Comparison of ENCODE assay signal across 22 cellular contexts in the genomic region with DNA sequence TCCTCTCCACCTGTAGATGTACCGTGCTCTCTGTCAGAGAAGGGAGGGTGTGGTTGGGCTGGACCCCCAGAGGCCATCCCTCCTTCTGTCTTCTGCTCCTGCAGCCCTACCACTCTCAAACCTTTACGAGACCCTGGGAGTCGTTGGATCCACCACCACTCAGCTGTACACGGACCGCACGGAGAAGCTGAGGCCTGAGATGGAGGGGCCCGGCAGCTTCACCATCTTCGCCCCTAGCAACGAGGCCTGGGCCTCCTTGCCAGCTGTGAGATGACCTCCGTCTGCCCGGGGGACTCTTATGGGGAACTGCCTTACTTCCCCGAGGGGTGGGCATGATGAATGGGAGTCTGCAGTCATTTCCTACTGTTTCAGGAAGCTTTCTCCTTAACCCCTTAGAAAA. TPM values are rescaled to one million over a fixed set of nuclear protein-coding genes. Genes with fewer than 3 reads are reported as not detected.
DNase-seq lines count a peak whose midpoint lies in the region; ATAC-seq, FAIRE-seq and TF ChIP-seq lines count a peak whose summit lies in the region.
"Had no signal": no experiment of that assay in that cellular context is flagged by ENCODE, and none has a peak within 500 bp of the region (broad histone marks: within the 10 kb centered on the region; RNA-seq: fewer than 3 reads in every experiment).

No MANE protein-coding gene starts in this region.

- H3K27me3 ChIP-seq in GM23248 (replicated peaks; ENCODE audit: insufficient read depth), result no peaks in the 10 kb centered on the region
- no peaks in the 10 kb centered on the region for H3K27me3 ChIP-seq in astrocyte (ENCODE audit: insufficient read depth, low read length)
- H3K27me3 ChIP-seq in upper lobe of right lung, result no peaks in the 10 kb centered on the region
- H3K27me3 ChIP-seq in Peyer's patch, result no peaks in the 10 kb centered on the region

- peaks cover 100% of the 10 kb centered on the region for H3F3A ChIP-seq in GM23248 (ENCODE audit: insufficient read depth)

- no peaks in the 10 kb centered on the region for H3K9me3 Mint-ChIP-seq in astrocyte (ENCODE audit: unreplicated experiment)
- H3K9me3 Mint-ChIP-seq: CD4-positive, CD25-positive, alpha-beta regulatory T cell; IgD-negative memory B cell had no signal

- intact Hi-C loops in posterior vena cava (cut with DNase I), result loop anchor here in 1 of 2 donors (5.0 to 10.0 kb wide), 2 partner anchors 1201 to 1949 kb away; a partner anchor contains a TSS
- intact Hi-C loops in upper lobe of right lung (cut with DNase I), result no loop called here

- H3K9me2 ChIP-seq in GM23248 (ENCODE audit: insufficient read depth), result no peaks in the 10 kb centered on the region

- H3K4me1 Mint-ChIP-seq in astrocyte (ENCODE audit: low read depth, unreplicated experiment), result peaks cover 23% of the 10 kb centered on the region

- no peak for DNase-seq in GM23248
- DNase-seq in astrocyte (ENCODE audit: low read depth), result no peak
- DNase-seq in posterior vena cava (ENCODE audit: low spot score), result peak; percentile 67
- DNase-seq in upper lobe of right lung, result peak; percentile 40
- DNase-seq in Peyer's patch, result no peak
- DNase-seq in GM10266 (ENCODE audit: extremely low spot score), result no peak
- DNase-seq: CD4-positive, CD25-positive, alpha-beta regulatory T cell; GOT3; MM.1S; NCI-H2029; NCI-H446 treated with DMSO at 0.1 percent for 48 hours; NCI-H526; NCI-H82; NK-92 treated with Interleukin-12 subunit alpha and Interleukin-12 subunit beta, amount 100 ng/mL, for 24 hours; PC-9; RPMI8226; SHP77 treated with DMSO at 0.1 percent for 48 hours had no signal

- H3K4me3 ChIP-seq in GM23248 (no peak overlapping the region), astrocyte (ENCODE audit: insufficient read depth, low read depth, low read length) (no peak overlapping the region), upper lobe of right lung (no peak overlapping the region), Peyer's patch (no peak overlapping the region)
- H3K4me3 ChIP-seq: HAP-1, PC-9 had no signal

- 89 to 91% methylated on average over 12 of the region's 12 CpGs for WGBS in GM23248 (ENCODE audit: low coverage in 1 of 2, low lambda C conversion rate in 2 of 2, missing lambda C conversion rate in 2 of 2), 2 experiments

- H3K36me3 Mint-ChIP-seq in astrocyte (ENCODE audit: low read depth, unreplicated experiment), result peaks cover 48% of the 10 kb centered on the region
- H3K36me3 Mint-ChIP-seq: CD4-positive, CD25-positive, alpha-beta regulatory T cell had no signal

- H3K4me3 Mint-ChIP-seq in astrocyte (ENCODE audit: unreplicated experiment), result no peak overlapping the region
- H3K4me3 Mint-ChIP-seq: CD4-positive, CD25-positive, alpha-beta regulatory T cell; IgD-negative memory B cell had no signal

- peaks cover 27% of the 10 kb centered on the region; the same call in 1 of the 2 replicates for H3K79me2 ChIP-seq in GM23248 (ENCODE audit: insufficient read depth)
- H3K79me2 ChIP-seq in astrocyte (ENCODE audit: insufficient read depth, low read length), result peaks cover 28% of the 10 kb centered on the region

- TF ChIP-seq POLR2A in Peyer's patch (IDR thresholded peaks at IDR 0.05), result no peak

- in situ Hi-C loops in GM23248 (cut with MboI), result no loop called here

- H4K20me1 ChIP-seq in GM23248 (ENCODE audit: insufficient read depth) (no peaks in the 10 kb centered on the region), astrocyte (ENCODE audit: insufficient read depth, low read length) (peaks cover 54% of the 10 kb centered on the region)

- no peak overlapping the region for H3K27ac Mint-ChIP-seq in astrocyte (ENCODE audit: unreplicated experiment)
- H3K27ac Mint-ChIP-seq: IgD-negative memory B cell had no signal

- H3K4me1 ChIP-seq in GM23248 (ENCODE audit: insufficient read depth) (peaks cover 13% of the 10 kb centered on the region; the same call in 1 of the 2 replicates), astrocyte (ENCODE audit: insufficient read depth, low read length) (peaks cover 48% of the 10 kb centered on the region), upper lobe of right lung (no peaks in the 10 kb centered on the region), Peyer's patch (peaks cover 0 to 4% (median 0%) of the 10 kb centered on the region in 4 donors)
- H3K4me1 ChIP-seq: HAP-1 had no signal

- H3K27me3 Mint-ChIP-seq in astrocyte (ENCODE audit: low read depth, unreplicated experiment), result no peaks in the 10 kb centered on the region
- H3K27me3 Mint-ChIP-seq: CD4-positive, CD25-positive, alpha-beta regulatory T cell had no signal

- TF ChIP-seq CTCF in astrocyte (IDR thresholded peaks at IDR 0.05; ENCODE audit: insufficient read depth, low read depth, low read length) (no peak), upper lobe of right lung (IDR thresholded peaks at IDR 0.05) (no peak), Peyer's patch (IDR thresholded peaks at IDR 0.05) (no peak), GM10266 (IDR thresholded peaks at IDR 0.05; ENCODE audit: control insufficient read depth, insufficient read depth, low read depth, missing control alignments) (no peak)

- H3K9me3 ChIP-seq in GM23248 (ENCODE audit: low read depth) (no peaks in the 10 kb centered on the region), astrocyte (ENCODE audit: insufficient read depth, low read depth, low read length) (no peaks in the 10 kb centered on the region), upper lobe of right lung (no peaks in the 10 kb centered on the region), Peyer's patch (no peaks in the 10 kb centered on the region)
- H3K9me3 ChIP-seq: HAP-1 had no signal

- H3K4me2 ChIP-seq in GM23248 (ENCODE audit: unreplicated experiment), result no peak overlapping the region
- H3K4me2 ChIP-seq in astrocyte (ENCODE audit: low read length), result no peak overlapping the region
- H3K4me2 ChIP-seq: KMS-11, PC-9 had no signal

- H3K36me3 ChIP-seq in GM23248 (ENCODE audit: low read depth), result peaks cover 96% of the 10 kb centered on the region
- H3K36me3 ChIP-seq in astrocyte (ENCODE audit: insufficient read depth, low read length), result peaks cover 74% of the 10 kb centered on the region
- peaks cover 3% of the 10 kb centered on the region for H3K36me3 ChIP-seq in upper lobe of right lung
- peaks cover 0 to 6% (median 0%) of the 10 kb centered on the region in 3 donors for H3K36me3 ChIP-seq in Peyer's patch
- H3K36me3 ChIP-seq: HAP-1 had no signal

- no peak overlapping the region for H3K9ac ChIP-seq in GM23248
- H3K9ac ChIP-seq in astrocyte (ENCODE audit: low read length), result peak overlapping the region; percentile 33
- H3K9ac ChIP-seq: KMS-11 had no signal

- no peak for ATAC-seq in upper lobe of right lung
- no peak for ATAC-seq in HG03196 (IDR thresholded peaks at IDR 0.05; ENCODE audit: unreplicated experiment)

- H2AFZ ChIP-seq in GM23248 (no peak overlapping the region), astrocyte (ENCODE audit: low read depth, low read length) (no peak overlapping the region)
- H2AFZ ChIP-seq: PC-9 had no signal

- no peak for FAIRE-seq in astrocyte (lab: Jason Lieb, UNC)

- peak overlapping the region; percentile 42; the same call in 1 of the 2 replicates for H3K27ac ChIP-seq in GM23248
- no peak overlapping the region for H3K27ac ChIP-seq in astrocyte (ENCODE audit: low read depth, low read length)
- H3K27ac ChIP-seq in upper lobe of right lung, result no peak overlapping the region
- no peak overlapping the region for H3K27ac ChIP-seq in Peyer's patch
- H3K27ac ChIP-seq: HL-60, KMS-11, PC-9 had no signal

RNA-seq across cellular contexts. Expression of a gene that starts 17.4 kb away (rescaled TPM):
- total RNA-seq in GM23248 (2014; rRNA removed; shearing (Covaris generic)), result 7,109 and 7,351 TPM in 2 replicates
- 7,159 and 7,358 TPM in 2 replicates for polyA plus RNA-seq in GM23248 (2016; fragmentation: Nextera tagmentation; extraction: Ambion mirVana)
- 1,145 and 1,862 TPM in 2 replicates for total RNA-seq in astrocyte
- total RNA-seq in posterior vena cava, result 100 to 1,000 TPM; 173 to 286 TPM
- total RNA-seq in upper lobe of right lung, result 96.7 TPM
- total RNA-seq in Peyer's patch, result 10 to 100 TPM; 17.5 to 56.9 (median 26.3) TPM

Comparison
In these comparisons a context has a peak if more than half of its experiments do, and no peak if none do; other contexts are left out.
1. DNase-seq: peak in posterior vena cava (single experiment) and upper lobe of right lung (single experiment); none in GM23248 (single experiment), astrocyte (single experiment), Peyer's patch (0 of 3) and GM10266 (single experiment).